In genomic region chr17:49575524-49576120, GRCh38 we compare ENCODE assay signal across 8 cellular contexts. TPM values are rescaled to one million over a fixed set of nuclear protein-coding genes. Genes with fewer than 3 reads are reported as not detected.
A peak's percentile ranks its signal among the peaks of the same experiment; 100 is the strongest.
DNase-seq lines count a peak whose midpoint lies in the region; ATAC-seq and TF ChIP-seq lines count a peak whose summit lies in the region.

Gene NXPH3 (plus strand): TSS chr17:49575871. CDS start chr17:49576220, 349 bp downstream.

- H3K27ac ChIP-seq in dorsolateral prefrontal cortex, result peak within 1 kb of the TSS in 53 of 59 donors; percentile 14 to 89 (median 70)

- H3K4me3 ChIP-seq in dorsolateral prefrontal cortex, result peak within 1 kb of the TSS; percentile 45 to 84 (median 71)

- H3K27me3 Mint-ChIP-seq in memory B cell, result peaks cover 28% of the 10 kb centered on the region

- peak within 1 kb of the TSS; percentile 76 for H3K4me3 Mint-ChIP-seq in memory B cell

- H3K9me3 Mint-ChIP-seq in memory B cell, result no peaks in the 10 kb centered on the region

- H3K36me3 Mint-ChIP-seq in memory B cell, result no peaks in the 10 kb centered on the region

- H3K4me1 Mint-ChIP-seq in memory B cell, result peaks cover 6% of the 10 kb centered on the region

- TF ChIP-seq CTCF in GM12872 (IDR thresholded peaks at IDR 0.05; ENCODE audit: insufficient read depth, low read depth, low read length), result peak; percentile 32; the same call in 1 of the 3 replicates
- TF ChIP-seq CTCF in dorsolateral prefrontal cortex (IDR thresholded peaks at IDR 0.05 in 54 of 56, conservative IDR thresholded peaks at IDR 0.05 in 2 of 56; ENCODE audit: low read depth in 1 of 56, partially characterized antibody in 56 of 56), result peak in 41 of 56 donors; percentile 7 to 80 (median 42)

- DNase-seq in NCI-H1105 treated with DMSO at 0.1 percent for 48 hours (lab: John Stamatoyannopoulos, UW), result peak; percentile 46
- peak; percentile 82 for DNase-seq in activated CD4-positive, alpha-beta T cell treated with anti-CD3 and anti-CD28 coated beads for 48 hours
- DNase-seq in dorsolateral prefrontal cortex, result peak in 3 of 10 donors; percentile 45 to 84 (median 72)
- peak in 1 of 2 donors; percentile 60 for DNase-seq in memory B cell (ENCODE audit: low spot score in 2 of 2)
- DNase-seq in stimulated activated CD8-positive, alpha-beta memory T cell treated with anti-CD3 and anti-CD28 coated beads, Interleukin-15, amount 100 ng/mL, for 48 hours (ENCODE audit: low read depth in 2 of 2), result peak; percentile 51 to 65
- DNase-seq in GM19238 (ENCODE audit: insufficient read length, low spot score), result no peak

- H3K27me3 ChIP-seq in dorsolateral prefrontal cortex, result no peaks in the 10 kb centered on the region

- ATAC-seq in memory B cell (ENCODE audit: low read depth) (peak; percentile 70), GM21447 (IDR thresholded peaks at IDR 0.05; ENCODE audit: unreplicated experiment) (no peak)

- H3K27ac Mint-ChIP-seq in memory B cell, result no peak within 1 kb of the TSS

- intact Hi-C loops in dorsolateral prefrontal cortex (cut with DNase I), result loop anchor here (2.0 to 5.0 kb wide), 2 partner anchors 42 to 101 kb away; no protein-coding TSS in a partner anchor

RNA-seq across cellular contexts. Expression of gene NXPH3, which starts in this region (rescaled TPM):
- 10 to 100 TPM in 117 of 120 experiments, 1 to 10 TPM in 3; 8.9 to 36.3 (median 18.6) TPM for total RNA-seq in dorsolateral prefrontal cortex
